ENCODE assay signal across 8 cellular contexts in the genomic region with DNA sequence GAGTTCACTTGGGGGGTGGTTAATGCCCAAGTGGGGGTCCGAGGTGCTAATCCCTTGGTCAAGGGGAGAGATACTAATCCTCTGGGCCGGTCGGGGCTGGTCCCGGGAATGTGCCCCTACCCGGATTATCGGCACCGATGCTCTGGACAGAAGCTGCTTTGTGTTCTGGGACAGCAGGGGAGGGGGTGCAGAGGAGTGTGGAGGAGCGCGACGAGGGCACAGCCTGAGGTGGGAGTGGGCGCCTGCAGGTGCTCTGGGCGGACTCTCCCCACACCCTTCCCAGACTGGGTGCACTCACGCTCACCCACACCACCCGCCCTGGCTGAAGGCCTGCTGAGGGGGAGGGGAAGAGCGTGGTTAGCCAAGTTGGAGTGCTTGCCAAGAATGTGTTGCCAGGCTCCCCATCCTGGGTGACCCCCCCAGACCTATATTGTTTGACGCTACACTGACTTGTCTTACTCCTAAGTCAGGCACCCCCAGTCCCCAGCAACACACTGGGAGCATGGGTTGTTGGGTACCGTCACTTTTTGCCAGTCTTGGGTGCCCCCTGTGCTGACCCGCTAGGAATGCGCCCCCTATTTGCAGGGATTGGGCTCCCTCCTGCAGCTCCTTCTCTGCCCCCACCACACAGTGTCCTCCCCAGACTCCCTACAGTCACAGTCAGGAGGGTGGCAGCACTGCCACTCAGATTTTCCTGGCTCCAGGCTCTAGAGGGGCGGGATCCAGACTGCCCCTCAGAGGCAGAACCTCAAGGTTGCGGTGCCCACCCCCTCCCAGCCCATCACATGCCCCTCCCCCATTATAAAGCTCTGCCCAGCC. TPM values are rescaled to one million over a fixed set of nuclear protein-coding genes. Genes with fewer than 3 reads are reported as not detected.
A peak's percentile ranks its signal among the peaks of the same experiment; 100 is the strongest.
DNase-seq lines count a peak whose midpoint lies in the region; ATAC-seq and TF ChIP-seq lines count a peak whose summit lies in the region.

No MANE protein-coding gene starts in this region.

- H3K9ac ChIP-seq in duodenal mucosa (ENCODE audit: low read depth in 1 of 2, low read length in 2 of 2) = peak overlapping the region; percentile 69 to 95
- peak overlapping the region; percentile 63 to 90 for H3K9ac ChIP-seq in mucosa of rectum (ENCODE audit: low read depth in 1 of 2, low read length in 2 of 2)

- no peak for ATAC-seq in HG02970 (IDR thresholded peaks at IDR 0.05; ENCODE audit: low FRiP score, unreplicated experiment)

- H3K36me3 ChIP-seq in right atrium auricular region = peaks cover 16% of the 10 kb centered on the region
- H3K36me3 ChIP-seq in duodenal mucosa (ENCODE audit: control insufficient read depth in 1 of 2, insufficient read depth in 2 of 2, low read length in 2 of 2) = peaks cover 9 to 13% of the 10 kb centered on the region in 2 donors
- peaks cover 5 to 15% of the 10 kb centered on the region in 2 donors for H3K36me3 ChIP-seq in mucosa of rectum (ENCODE audit: control insufficient read depth in 2 of 2, insufficient read depth in 2 of 2, low read length in 2 of 2)

- DNase-seq in right atrium auricular region (ENCODE audit: low spot score) = no peak
- DNase-seq in cardiac septum (ENCODE audit: low spot score) = no peak
- peak; percentile 82 for DNase-seq in RPMI8226
- DNase-seq in 8988T = no peak
- no peak for DNase-seq in NCI-H1048 (lab: John Stamatoyannopoulos, UW)

- peak in 1 of 2 donors; percentile 25 for TF ChIP-seq CTCF in right atrium auricular region (IDR thresholded peaks at IDR 0.05)

- H3K27ac ChIP-seq in right atrium auricular region (peak overlapping the region; percentile 94 to 97), duodenal mucosa (ENCODE audit: low read depth, low read length) (no peak overlapping the region), mucosa of rectum (ENCODE audit: low read depth in 2 of 2, low read length in 2 of 2) (peak overlapping the region; percentile 97 to 98)

- H3K27me3 ChIP-seq in right atrium auricular region (no peaks in the 10 kb centered on the region), duodenal mucosa (ENCODE audit: control insufficient read depth in 1 of 2, insufficient read depth in 2 of 2, low read length in 2 of 2) (no peaks in the 10 kb centered on the region), mucosa of rectum (ENCODE audit: control insufficient read depth in 2 of 2, insufficient read depth in 2 of 2, low read length in 2 of 2) (no peaks in the 10 kb centered on the region)

- H3K4me1 ChIP-seq in right atrium auricular region = peaks cover 0 to 62% of the 10 kb centered on the region in 2 donors
- peaks cover 40 to 43% of the 10 kb centered on the region in 2 donors for H3K4me1 ChIP-seq in duodenal mucosa (ENCODE audit: control insufficient read depth in 1 of 2, insufficient read depth in 2 of 2, low read length in 2 of 2)
- peaks cover 47 to 49% of the 10 kb centered on the region in 2 donors for H3K4me1 ChIP-seq in mucosa of rectum (ENCODE audit: control insufficient read depth in 2 of 2, insufficient read depth in 2 of 2, low read length in 2 of 2)

- H3K4me3 ChIP-seq in right atrium auricular region (peak overlapping the region; percentile 67 to 85), duodenal mucosa (ENCODE audit: low read depth in 1 of 2, low read length in 2 of 2) (peak overlapping the region; percentile 75 to 94), mucosa of rectum (ENCODE audit: low read length in 2 of 2) (peak overlapping the region; percentile 86 to 98)

- no peaks in the 10 kb centered on the region for H3K9me3 ChIP-seq in right atrium auricular region
- H3K9me3 ChIP-seq in duodenal mucosa (ENCODE audit: control insufficient read depth in 1 of 2, low read length in 2 of 2) = no peaks in the 10 kb centered on the region
- no peaks in the 10 kb centered on the region for H3K9me3 ChIP-seq in mucosa of rectum (ENCODE audit: control insufficient read depth in 2 of 2, low read length in 2 of 2)

- intact Hi-C loops in cardiac septum (cut with DNase I) = no loop called here

RNA-seq across cellular contexts. Expression of a gene that starts 1.2 kb away (rescaled TPM):
- total RNA-seq in right atrium auricular region = 100 to 1,000 TPM in 1 of 2 donors, 10 to 100 TPM in 1; 55.3 to 114 TPM
- total RNA-seq in cardiac septum = 83.4 TPM

RNA-seq across cellular contexts. Expression of a gene that starts 2.9 kb away (rescaled TPM):
- total RNA-seq in right atrium auricular region (1 to 10 TPM; 4.4 to 4.9 TPM), cardiac septum (9.4 TPM)

RNA-seq across cellular contexts. Expression of a gene that starts 12.3 kb away (rescaled TPM):
- total RNA-seq in right atrium auricular region (1 to 10 TPM; 1.1 to 1.2 TPM), cardiac septum (5.2 TPM)

RNA-seq across cellular contexts. Expression of a gene that starts 20.0 kb away (rescaled TPM):
- 10 to 100 TPM; 85.9 to 96.4 TPM for total RNA-seq in right atrium auricular region
- 93.3 TPM for total RNA-seq in cardiac septum

RNA-seq across cellular contexts. Expression of a gene that starts 22.7 kb away (rescaled TPM):
- 10 to 100 TPM; 28.0 to 53.6 TPM for total RNA-seq in right atrium auricular region
- total RNA-seq in cardiac septum = 29.0 TPM
